ENCODE assay signal across 8 cellular contexts in the genomic region with DNA sequence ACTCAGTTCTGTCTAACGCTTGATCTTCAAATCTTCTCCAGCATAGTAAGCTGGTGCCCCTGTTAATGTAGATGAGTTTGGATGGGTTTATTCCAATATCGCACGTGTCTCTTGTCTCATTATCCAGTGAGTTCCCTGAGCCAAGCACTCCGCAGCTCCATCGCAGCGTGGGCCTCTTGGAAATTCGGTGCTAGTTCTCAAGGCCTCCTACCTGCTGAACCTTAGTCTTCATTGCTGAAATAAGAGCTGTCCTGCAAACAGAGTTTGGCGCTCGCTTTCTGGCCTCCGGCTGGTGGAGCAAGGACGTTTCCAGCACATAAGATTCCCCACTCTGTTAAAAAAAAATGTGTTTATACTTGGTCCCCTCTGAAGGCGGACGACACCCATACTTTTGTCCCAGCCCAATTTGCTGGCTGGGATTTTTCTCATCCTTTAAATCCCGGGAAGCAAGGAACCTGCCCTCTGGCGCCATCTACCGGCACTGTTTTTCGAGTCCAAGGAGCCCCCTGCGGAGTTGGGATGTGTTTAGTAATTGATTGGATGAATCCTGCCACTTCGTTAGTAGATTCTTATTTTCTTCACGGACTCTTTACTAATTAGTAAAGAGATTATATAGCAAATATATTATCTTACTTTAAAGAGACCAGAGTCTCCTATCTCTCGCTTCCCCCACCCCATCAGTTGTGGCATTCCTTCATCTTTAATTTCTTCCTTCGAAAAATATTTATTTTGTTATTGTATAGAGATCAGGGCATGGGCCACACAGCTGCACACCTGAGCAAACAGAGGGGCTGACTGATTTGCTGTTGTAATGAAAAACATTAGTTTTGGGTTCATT.
DNase-seq lines count a peak whose midpoint lies in the region; ATAC-seq and TF ChIP-seq lines count a peak whose summit lies in the region.

No MANE protein-coding gene starts in this region.

- no peak for ATAC-seq in HG03159 (IDR thresholded peaks at IDR 0.05; ENCODE audit: unreplicated experiment)

- DNase-seq in D341Med (ENCODE audit: low spot score) (peak; percentile 78), LNCaP clone FGC (ENCODE audit: low read depth) (no peak), T1000 (lab: John Stamatoyannopoulos, UW) (peak; percentile 77), choroid plexus epithelial cell (ENCODE audit: low read depth) (peak; percentile 77), left kidney (ENCODE audit: low read depth, low spot score) (peak; percentile 83), SKM-1 treated with dmso at 0.1 percent for 144 hours (lab: John Stamatoyannopoulos, UW; ENCODE audit: unreplicated experiment) (no peak)
- DNase-seq in stimulated activated CD8-positive, alpha-beta memory T cell treated with anti-CD3 and anti-CD28 coated beads, Interleukin-4, amount 100 ng/mL, for 48 hours: peak; percentile 82

- no peak overlapping the region for H3K4me3 ChIP-seq in LNCaP clone FGC (ENCODE audit: low read depth, low read length)
- H3K4me3 ChIP-seq in choroid plexus epithelial cell (ENCODE audit: low read depth, low read length): no peak overlapping the region

- TF ChIP-seq CTCF in LNCaP clone FGC (IDR thresholded peaks at IDR 0.05; ENCODE audit: control insufficient read depth, extremely low read depth, insufficient read depth): peak; percentile 86
- peak; percentile 92 for TF ChIP-seq CTCF in choroid plexus epithelial cell (conservative IDR thresholded peaks at IDR 0.05; ENCODE audit: low read depth, low read length)

Comparison
In these comparisons a context has a peak if more than half of its experiments do, and no peak if none do; other contexts are left out.
1. DNase-seq: peak in D341Med (single experiment), T1000 (single experiment), choroid plexus epithelial cell (single experiment), left kidney (single experiment) and stimulated activated CD8-positive, alpha-beta memory T cell treated with anti-CD3 and anti-CD28 coated beads, Interleukin-4, amount 100 ng/mL, for 48 hours (single experiment); none in LNCaP clone FGC (single experiment) and SKM-1 treated with dmso at 0.1 percent for 144 hours (single experiment).